In the genomic region with DNA sequence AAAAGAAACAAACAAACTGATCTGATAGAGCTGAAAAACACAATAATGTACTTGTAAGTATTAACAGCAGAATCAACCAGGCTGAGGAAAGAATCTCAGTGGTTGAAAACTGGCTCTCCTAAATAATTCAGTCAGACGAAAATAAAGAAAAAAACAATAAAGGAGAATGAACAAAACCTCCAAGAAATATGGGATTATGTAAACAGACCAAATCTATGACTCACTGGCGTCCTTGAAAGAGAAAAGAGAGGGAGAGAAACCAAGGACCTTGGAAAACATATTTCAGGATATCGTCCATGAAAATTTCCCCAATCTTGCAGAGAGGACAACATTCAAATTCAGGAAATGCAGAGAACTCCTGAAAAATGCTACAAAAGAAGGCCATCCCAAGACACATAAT, we compare ENCODE assay signal across 18 cellular contexts.
"Had no signal": no experiment of that assay in that cellular context is flagged by ENCODE, and none has a peak within 500 bp of the region (broad histone marks: within the 10 kb centered on the region; RNA-seq: fewer than 3 reads in every experiment).

No MANE protein-coding gene starts in this region.

- H3K4me3 ChIP-seq: cardiac muscle cell, esophagus squamous epithelium, lower lobe of right lung, neural progenitor cell, ovary, tibial artery, uterus had no signal

- ATAC-seq: activated CD8-positive, alpha-beta T cell treated with anti-CD3 and anti-CD28 coated beads, Interleukin-2, amount 10 ng/mL, durations not matched to agents 7 days and 5 days; left cardiac atrium; lower lobe of right lung; sciatic nerve had no signal

- H3K36me3 ChIP-seq: cardiac muscle cell, esophagus squamous epithelium, lower lobe of right lung, neural progenitor cell, ovary, tibial artery, uterus had no signal

- H2AFZ ChIP-seq: neural progenitor cell had no signal

- DNase-seq: activated B cell treated with CpG ODN at 0.5 μM for 24 hours; activated CD4-positive, alpha-beta T cell treated with anti-CD3 and anti-CD28 coated beads for 48 hours; activated CD8-positive, alpha-beta memory T cell treated with anti-CD3 and anti-CD28 coated beads, Interleukin-2, amount 50 U/mL, for 48 hours; activated CD8-positive, alpha-beta T cell treated with anti-CD3 and anti-CD28 coated beads, Interleukin-2, amount 10 ng/mL, durations not matched to agents 7 days and 5 days; activated naive CD8-positive, alpha-beta T cell treated with anti-CD3 and anti-CD28 coated beads for 36 hours; anterior cingulate cortex; esophagus squamous epithelium; left cardiac atrium; lower lobe of right lung; midbrain; ovary; stimulated activated CD4-positive, alpha-beta T cell treated with anti-CD3 and anti-CD28 coated beads, Interleukin-1b, Interleukin-23, amount 100 ng/mL, for 48 hours; tibial artery; uterus had no signal

- H3K9me3 Mint-ChIP-seq: T-helper 2 cell treated with Interferon-gamma antibody and Interleukin-4, amounts not matched to agents 5 μg/mL and 100 μg/mL, for 36 hours had no signal

- H3K4me2 ChIP-seq: neural progenitor cell had no signal

- H3K9me3 ChIP-seq: lower lobe of right lung, ovary had no signal

- H3K27me3 Mint-ChIP-seq: activated B cell treated with CpG ODN at 0.5 μM for 24 hours had no signal

- H3K4me1 Mint-ChIP-seq: activated naive CD8-positive, alpha-beta T cell treated with anti-CD3 and anti-CD28 coated beads for 36 hours; neural progenitor cell had no signal

- H3K27ac ChIP-seq: cardiac muscle cell, esophagus squamous epithelium, lower lobe of right lung, neural progenitor cell, tibial artery, uterus had no signal

- H3K4me1 ChIP-seq: lower lobe of right lung, neural progenitor cell, tibial artery, uterus had no signal

- H3K9ac ChIP-seq: neural progenitor cell had no signal

- H3K4me3 Mint-ChIP-seq: activated B cell treated with CpG ODN at 0.5 μM for 24 hours; activated CD8-positive, alpha-beta T cell treated with anti-CD3 and anti-CD28 coated beads, Interleukin-2, amount 10 ng/mL, durations not matched to agents 7 days and 5 days; activated naive CD8-positive, alpha-beta T cell treated with anti-CD3 and anti-CD28 coated beads for 36 hours; neural progenitor cell; T-helper 2 cell treated with Interferon-gamma antibody and Interleukin-4, amounts not matched to agents 5 μg/mL and 100 μg/mL, for 36 hours had no signal

- H3K27me3 ChIP-seq: cardiac muscle cell, esophagus squamous epithelium, neural progenitor cell, ovary, tibial artery, uterus had no signal

- H3K27ac Mint-ChIP-seq: activated B cell treated with CpG ODN at 0.5 μM for 24 hours; activated CD8-positive, alpha-beta T cell treated with anti-CD3 and anti-CD28 coated beads, Interleukin-2, amount 10 ng/mL, durations not matched to agents 7 days and 5 days; activated naive CD8-positive, alpha-beta T cell treated with anti-CD3 and anti-CD28 coated beads for 36 hours; neural progenitor cell; T-helper 2 cell treated with Interferon-gamma antibody and Interleukin-4, amounts not matched to agents 5 μg/mL and 100 μg/mL, for 36 hours had no signal
